25 cellular contexts compared by ENCODE assay signal in the genomic region with DNA sequence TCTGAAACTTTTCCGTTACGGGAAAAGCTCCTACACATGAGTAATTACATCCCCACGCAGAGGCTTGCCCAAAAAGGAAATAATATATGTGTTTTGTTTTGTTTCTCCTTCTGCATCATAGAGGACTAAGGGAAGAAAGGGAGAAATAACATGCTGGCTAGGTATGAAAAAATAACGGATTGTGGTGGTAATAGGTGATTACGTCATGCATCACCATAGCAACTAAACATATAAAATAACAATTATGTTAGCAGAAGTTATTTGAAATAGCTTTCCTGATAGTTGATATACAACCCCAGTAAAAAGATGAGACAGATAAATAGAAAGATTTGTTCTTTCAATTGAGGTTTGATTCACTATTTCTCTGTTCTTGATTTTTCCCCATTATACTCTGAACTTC.
DNase-seq lines count a peak whose midpoint lies in the region; ATAC-seq, FAIRE-seq and TF ChIP-seq lines count a peak whose summit lies in the region.
"Had no signal": no experiment of that assay in that cellular context is flagged by ENCODE, and none has a peak within 500 bp of the region (broad histone marks: within the 10 kb centered on the region; RNA-seq: fewer than 3 reads in every experiment).

No MANE protein-coding gene starts in this region.

- H3K4me1 ChIP-seq in K562 (replicated peaks in 1 of 2; ENCODE audit: control insufficient read depth in 2 of 2, insufficient read depth in 2 of 2, low read length in 2 of 2) (no peaks in the 10 kb centered on the region), rectal smooth muscle tissue (ENCODE audit: control insufficient read depth, insufficient read depth, low read length) (no peaks in the 10 kb centered on the region)
- H3K4me1 ChIP-seq: neural progenitor cell, spleen, stomach had no signal

- BruUV-seq in K562 (replicated peaks; lab: Mats Ljungman, UMichigan), result no TSS peak

- CTCF ChIA-PET in K562 (lab: Yijun Ruan, JAX; ENCODE audit: low intra/inter-chr PET ratio), result no interaction called here

- H3K27ac ChIP-seq in K562 (ENCODE audit: extremely low read depth, low read depth, low read length), result no peak overlapping the region
- peak overlapping the region; percentile 21 for H3K27ac ChIP-seq in rectal smooth muscle tissue (ENCODE audit: low read depth, low read length)
- H3K27ac ChIP-seq: BLaER1, neural progenitor cell, spleen, stomach had no signal

- no peaks in the 10 kb centered on the region for H3K79me2 ChIP-seq in K562 (ENCODE audit: control insufficient read depth, insufficient read depth, low read length)

- no peak for TF ChIP-seq POLR2A in K562 (conservative IDR thresholded peaks at IDR 0.05)

- WGBS in K562 (ENCODE audit: insufficient coverage, low coverage, missing lambda C conversion rate), result 0% methylated on average over 2 of the region's 5 CpGs

- H3K36me3 ChIP-seq in K562 (ENCODE audit: control insufficient read depth, insufficient read depth, low read length), result no peaks in the 10 kb centered on the region
- no peaks in the 10 kb centered on the region for H3K36me3 ChIP-seq in rectal smooth muscle tissue (ENCODE audit: control insufficient read depth, insufficient read depth, low read length)
- H3K36me3 ChIP-seq: BLaER1, neural progenitor cell, spleen, stomach had no signal

- TF ChIP-seq CTCF in D721Med (IDR thresholded peaks at IDR 0.05; ENCODE audit: insufficient read depth, missing control alignments) (no peak), K562 (IDR thresholded peaks at IDR 0.05 in 2 of 3, conservative IDR thresholded peaks at IDR 0.05 in 1 of 3; ENCODE audit: insufficient read depth in 2 of 3, low read depth in 1 of 3, low read length in 3 of 3) (no peak)

- no peak for TF ChIP-seq EP300 in K562 (IDR thresholded peaks at IDR 0.05; ENCODE audit: low read length)

- no peak overlapping the region for H3K4me2 ChIP-seq in K562 (ENCODE audit: insufficient read depth, low read length)
- H3K4me2 ChIP-seq: BLaER1, neural progenitor cell had no signal

- H3K9me1 ChIP-seq in K562 (ENCODE audit: control insufficient read depth, insufficient read depth, low read length), result no peaks in the 10 kb centered on the region

- no peak for TF ChIP-seq RAD21 in K562 (CRISPR knock-in tag; conservative IDR thresholded peaks at IDR 0.05 in 1 of 2, IDR thresholded peaks at IDR 0.05 in 1 of 2)

- H3K4me3 ChIP-seq in K562, result no peak overlapping the region
- H3K4me3 ChIP-seq in rectal smooth muscle tissue (ENCODE audit: low read length), result no peak overlapping the region
- H3K4me3 ChIP-seq: BLaER1, neural progenitor cell, spleen, stomach had no signal

- H3K9me3 ChIP-seq in K562 (replicated peaks; ENCODE audit: control insufficient read depth, insufficient read depth, low read depth, low read length), result no peaks in the 10 kb centered on the region
- H3K9me3 ChIP-seq: BLaER1, spleen, stomach had no signal

- ATAC-seq in K562, result no peak
- no peak for ATAC-seq in HG03571 (IDR thresholded peaks at IDR 0.05; ENCODE audit: unreplicated experiment)
- ATAC-seq in GM19035 (IDR thresholded peaks at IDR 0.05; ENCODE audit: unreplicated experiment), result no peak
- ATAC-seq: esophagus mucosa, left colon, Right ventricle myocardium inferior had no signal

- POLR2A ChIA-PET in K562 (lab: Yijun Ruan, JAX), result no interaction called here

- H3K27me3 ChIP-seq in K562 (ENCODE audit: control insufficient read depth in 2 of 2, insufficient read depth in 2 of 2, low read length in 2 of 2) (no peaks in the 10 kb centered on the region), rectal smooth muscle tissue (ENCODE audit: control insufficient read depth, insufficient read depth, low read length) (no peaks in the 10 kb centered on the region)
- H3K27me3 ChIP-seq: BLaER1, neural progenitor cell, spleen, stomach had no signal

- no peak overlapping the region for H2AFZ ChIP-seq in K562 (ENCODE audit: low read depth, low read length)
- H2AFZ ChIP-seq: neural progenitor cell had no signal

- FAIRE-seq in D721Med (lab: Jason Lieb, UNC) (peak; percentile 97), K562 (lab: Jason Lieb, UNC) (no peak)

- no peaks in the 10 kb centered on the region for H4K20me1 ChIP-seq in K562 (replicated peaks; ENCODE audit: control insufficient read depth, insufficient read depth, low read length)
- H4K20me1 ChIP-seq: BLaER1 had no signal

- DNase-seq in D721Med (ENCODE audit: insufficient read length, low spot score) (no peak), HT1080 (ENCODE audit: low read depth) (peak; percentile 38), K562 (ENCODE audit: extremely low read depth in 1 of 4, low spot score in 3 of 4) (no peak), NCI-H345 treated with DMSO at 0.1 percent for 48 hours (lab: John Stamatoyannopoulos, UW; ENCODE audit: unreplicated experiment) (no peak)
- DNase-seq in activated CD8-positive, alpha-beta memory T cell treated with anti-CD3 and anti-CD28 coated beads, Interleukin-2, amount 50 U/mL, for 48 hours, result no peak
- DNase-seq: activated CD4-positive, alpha-beta T cell treated with anti-CD3 and anti-CD28 coated beads for 1 hour; activated naive CD4-positive, alpha-beta T cell treated with anti-CD3 and anti-CD28 coated beads, Interleukin-2, amount 50 U/mL, for 16 hours; aorta; effector CD4-positive, alpha-beta T cell; KG1; left colon; midbrain; MV-4-11; NCI-H187 treated with DMSO at 0.1 percent for 48 hours; NCI-H446 treated with DMSO at 0.1 percent for 48 hours; spleen; stimulated activated CD4-positive, alpha-beta T cell treated with anti-CD3 and anti-CD28 coated beads, Interleukin-4, amount 100 ng/mL, for 24 hours; stomach had no signal

- in situ Hi-C loops in K562 (cut with MboI), result no loop called here

- intact Hi-C loops in K562 (cut with micrococcal nuclease), result no loop called here

- no peak overlapping the region for H3K9ac ChIP-seq in K562 (ENCODE audit: insufficient read depth in 1 of 2, low read depth in 2 of 2, low read length in 2 of 2)
- H3K9ac ChIP-seq in rectal smooth muscle tissue (ENCODE audit: low read length), result no peak overlapping the region
- H3K9ac ChIP-seq: BLaER1, neural progenitor cell had no signal

TF ChIP-seq in K562, 482 proteins besides CTCF, POLR2A, EP300 and RAD21:
- TF ChIP-seq RFX1 (IDR thresholded peaks at IDR 0.05), result peak; percentile 64
- TF ChIP-seq ATF7 (IDR thresholded peaks at IDR 0.05), result peak; percentile 62; the same call in 1 of the 2 replicates
- no peak for TF ChIP-seq JUND (IDR thresholded peaks at IDR 0.05; ENCODE audit: borderline replicate concordance, low read depth, low read length)
- peak; percentile 40; the same call in 1 of the 3 replicates for TF ChIP-seq JUND (tag; IDR thresholded peaks at IDR 0.05; ENCODE audit: borderline replicate concordance, low read depth, low read length)
- no peak for TF ChIP-seq TOE1 (IDR thresholded peaks at IDR 0.05; ENCODE audit: borderline replicate concordance)
- no peak for TF ChIP-seq TOE1 (CRISPR knock-in tag; IDR thresholded peaks at IDR 0.05; ENCODE audit: borderline replicate concordance, low read depth)
- TF ChIP-seq, protein P1, sequence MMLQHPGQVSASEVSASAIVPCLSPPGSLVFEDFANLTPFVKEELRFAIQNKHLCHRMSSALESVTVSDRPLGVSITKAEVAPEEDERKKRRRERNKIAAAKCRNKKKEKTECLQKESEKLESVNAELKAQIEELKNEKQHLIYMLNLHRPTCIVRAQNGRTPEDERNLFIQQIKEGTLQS (IDR thresholded peaks at IDR 0.05), result peak; percentile 65
- TF ChIP-seq, protein P1 (CRISPR knock-in tag; conservative IDR thresholded peaks at IDR 0.05), result no peak
